9 cellular contexts compared by ENCODE assay signal in genomic region chr16:57800213-57801097, GRCh38. TPM values are rescaled to one million over a fixed set of nuclear protein-coding genes. Genes with fewer than 3 reads are reported as not detected.
DNase-seq lines count a peak whose midpoint lies in the region; ATAC-seq and TF ChIP-seq lines count a peak whose summit lies in the region.
"Had no signal": no experiment of that assay in that cellular context is flagged by ENCODE, and none has a peak within 500 bp of the region (broad histone marks: within the 10 kb centered on the region; RNA-seq: fewer than 3 reads in every experiment).

No MANE protein-coding gene starts in this region.

- ATAC-seq in SK-N-SH treated with all-trans-retinoic acid at 6 μM for 48 hours (no peak), GM19328 (IDR thresholded peaks at IDR 0.05; ENCODE audit: unreplicated experiment) (no peak)

- H3K4me2 ChIP-seq in SK-N-SH: peak overlapping the region; percentile 76

- peak overlapping the region; percentile 77 for H3K27ac Mint-ChIP-seq in type B pancreatic cell

- H3K27ac ChIP-seq in SK-N-SH (ENCODE audit: low read depth in 2 of 2, low read length in 1 of 2): peak overlapping the region in 1 of 2 experiments; percentile 85; a peak in 2 of 4 replicates
- peak overlapping the region; percentile 89 for H3K27ac ChIP-seq in mesodermal cell (ENCODE audit: low read depth, low read length, severe bottlenecking)

- no peak overlapping the region for H2AFZ ChIP-seq in SK-N-SH (ENCODE audit: low read depth)

- H4K20me1 ChIP-seq in SK-N-SH (ENCODE audit: insufficient read depth): peaks cover 47% of the 10 kb centered on the region

- H3K27me3 Mint-ChIP-seq in type B pancreatic cell: no peaks in the 10 kb centered on the region

- DNase-seq in SK-N-SH (peak; percentile 8), cardiac fibroblast (ENCODE audit: low read depth in 2 of 2) (no peak), type B pancreatic cell (ENCODE audit: extremely low spot score, unreplicated experiment) (no peak), mesenteric fat pad (ENCODE audit: low spot score) (no peak), hippocampal formation (lab: John Stamatoyannopoulos, UW) (no peak)
- DNase-seq: BE2C had no signal

- H3K9me3 Mint-ChIP-seq in type B pancreatic cell: no peaks in the 10 kb centered on the region

- CTCF ChIA-PET in SK-N-SH (lab: Yijun Ruan, JAX): interaction anchor here (0.5 to 2.1 kb wide), 6 partner anchors 13 to 384 kb away, joined by 3 to 8 read pairs (median 4); no protein-coding TSS in a partner anchor

- TF ChIP-seq CTCF in SK-N-SH (IDR thresholded peaks at IDR 0.05) (no peak), cardiac fibroblast (IDR thresholded peaks at IDR 0.05; ENCODE audit: low read depth, low read length) (no peak), type B pancreatic cell (conservative IDR thresholded peaks at IDR 0.05) (no peak)

- H3K4me3 ChIP-seq in SK-N-SH (ENCODE audit: low read depth in 2 of 2, low read length in 1 of 2) (peak overlapping the region; percentile 62 to 86; a peak in 3 of 4 replicates), cardiac fibroblast (replicated peaks in 1 of 2; ENCODE audit: low read depth in 2 of 2, low read length in 2 of 2) (peak overlapping the region; percentile 67 to 79), mesodermal cell (ENCODE audit: extremely low read depth, insufficient read depth, low read length, poor library complexity, severe bottlenecking) (peak overlapping the region; percentile 66)

- H3K27me3 ChIP-seq in SK-N-SH (ENCODE audit: insufficient read depth): no peaks in the 10 kb centered on the region
- H3K27me3 ChIP-seq: BE2C had no signal

- peaks cover 3% of the 10 kb centered on the region for H3F3A ChIP-seq in SK-N-SH (replicated peaks; ENCODE audit: insufficient read depth)

- no peak for TF ChIP-seq EP300 in SK-N-SH (IDR thresholded peaks at IDR 0.05; ENCODE audit: borderline replicate concordance in 1 of 2, low read depth in 1 of 2, low read length in 1 of 2)

- H3K4me1 Mint-ChIP-seq in type B pancreatic cell (ENCODE audit: unreplicated experiment): peaks cover 54% of the 10 kb centered on the region

- peaks cover 10 to 15% of the 10 kb centered on the region in 2 experiments for H3K36me3 ChIP-seq in SK-N-SH (replicated peaks in 1 of 2; ENCODE audit: control insufficient read depth in 1 of 2, insufficient read depth in 2 of 2, low read length in 1 of 2)
- H3K36me3 ChIP-seq in mesodermal cell (ENCODE audit: control insufficient read depth, insufficient read depth, low read length): peaks cover 19% of the 10 kb centered on the region
- H3K36me3 ChIP-seq: BE2C had no signal

- H3K9me3 ChIP-seq in SK-N-SH (no peaks in the 10 kb centered on the region), mesodermal cell (ENCODE audit: control insufficient read depth, low read length) (no peaks in the 10 kb centered on the region)
- H3K9me3 ChIP-seq: BE2C had no signal

- H3K9me2 ChIP-seq in SK-N-SH: no peaks in the 10 kb centered on the region

- H3K9ac ChIP-seq in SK-N-SH: peak overlapping the region; percentile 97

- TF ChIP-seq RAD21 in SK-N-SH (IDR thresholded peaks at IDR 0.05; ENCODE audit: low read length): no peak

- WGBS in SK-N-SH (ENCODE audit: low lambda C conversion rate): 70% methylated on average over 12 of the region's 12 CpGs
- WGBS in mesodermal cell (ENCODE audit: insufficient coverage in 2 of 2), 2 experiments: 65 to 79% methylated on average over 11 of the region's 12 CpGs

- H3K4me3 Mint-ChIP-seq in type B pancreatic cell: peak overlapping the region; percentile 85

- POLR2A ChIA-PET in SK-N-SH (lab: Yijun Ruan, JAX): no interaction called here

- H3K36me3 Mint-ChIP-seq in type B pancreatic cell: no peaks in the 10 kb centered on the region

- H3K4me1 ChIP-seq in SK-N-SH (ENCODE audit: control insufficient read depth in 1 of 2, insufficient read depth in 2 of 2, low read depth in 1 of 2, low read length in 1 of 2): peaks cover 29% of the 10 kb centered on the region in 2 experiments; a peak in 2 of 4 replicates
- peaks cover 56% of the 10 kb centered on the region for H3K4me1 ChIP-seq in mesodermal cell (ENCODE audit: control insufficient read depth, insufficient read depth, low read length, poor library complexity, severe bottlenecking)

- peaks cover 66% of the 10 kb centered on the region for H3K79me2 ChIP-seq in SK-N-SH (ENCODE audit: insufficient read depth)

TF ChIP-seq in SK-N-SH, 30 proteins besides CTCF, POLR2A, EP300 and RAD21 (continues in another document):
- TF ChIP-seq USF1 (IDR thresholded peaks at IDR 0.05; ENCODE audit: borderline replicate concordance, low read depth) (no peak), REST (IDR thresholded peaks at IDR 0.05; ENCODE audit: low read depth, low read length) (no peak), SIN3A (IDR thresholded peaks at IDR 0.05; ENCODE audit: borderline replicate concordance, low read depth, low read length) (no peak), POLR2AphosphoS5 (IDR thresholded peaks at IDR 0.05; ENCODE audit: low read depth, low read length) (no peak)

TF ChIP-seq in SK-N-SH treated with all-trans-retinoic acid at 6 μM for 48 hours, 23 proteins besides CTCF, POLR2A, EP300 and RAD21 (continues in another document):
- no peak for TF ChIP-seq PATZ1 (CRISPR knock-in tag; IDR thresholded peaks at IDR 0.05; ENCODE audit: borderline replicate concordance)
- no peak for TF ChIP-seq TCF4 (CRISPR knock-in tag; IDR thresholded peaks at IDR 0.05; ENCODE audit: borderline replicate concordance)
- TF ChIP-seq, protein P1, sequence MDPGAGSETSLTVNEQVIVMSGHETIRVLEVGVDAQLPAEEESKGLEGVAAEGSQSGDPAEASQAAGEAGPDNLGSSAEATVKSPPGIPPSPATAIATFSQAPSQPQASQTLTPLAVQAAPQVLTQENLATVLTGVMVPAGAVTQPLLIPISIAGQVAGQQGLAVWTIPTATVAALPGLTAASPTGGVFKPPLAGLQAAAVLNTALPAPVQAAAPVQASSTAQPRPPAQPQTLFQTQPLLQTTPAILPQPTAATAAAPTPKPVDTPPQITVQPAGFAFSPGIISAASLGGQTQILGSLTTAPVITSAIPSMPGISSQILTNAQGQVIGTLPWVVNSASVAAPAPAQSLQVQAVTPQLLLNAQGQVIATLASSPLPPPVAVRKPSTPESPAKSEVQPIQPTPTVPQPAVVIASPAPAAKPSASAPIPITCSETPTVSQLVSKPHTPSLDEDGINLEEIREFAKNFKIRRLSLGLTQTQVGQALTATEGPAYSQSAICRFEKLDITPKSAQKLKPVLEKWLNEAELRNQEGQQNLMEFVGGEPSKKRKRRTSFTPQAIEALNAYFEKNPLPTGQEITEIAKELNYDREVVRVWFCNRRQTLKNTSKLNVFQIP (CRISPR knock-in tag; IDR thresholded peaks at IDR 0.05; ENCODE audit: borderline replicate concordance, low read depth): no peak
- no peak for TF ChIP-seq ZC3H10 (CRISPR knock-in tag; IDR thresholded peaks at IDR 0.05)
- TF ChIP-seq ZNF565 (CRISPR knock-in tag; conservative IDR thresholded peaks at IDR 0.05; ENCODE audit: low read depth): no peak
- no peak for TF ChIP-seq CSDC2 (CRISPR knock-in tag; IDR thresholded peaks at IDR 0.05)
- TF ChIP-seq TSHZ2 (CRISPR knock-in tag; IDR thresholded peaks at IDR 0.05): no peak
- TF ChIP-seq SNAI2 (CRISPR knock-in tag; IDR thresholded peaks at IDR 0.05): no peak
- no peak for TF ChIP-seq ARNTL (CRISPR knock-in tag; IDR thresholded peaks at IDR 0.05; ENCODE audit: borderline replicate concordance, low read depth)

RNA-seq across cellular contexts. Expression of gene KIFC3, which starts 1.8 kb away (rescaled TPM):
- 65.4 and 68.0 TPM in 2 replicates for polyA plus RNA-seq in SK-N-SH (2012; rRNA removed)
- polyA plus RNA-seq in SK-N-SH (2012; cell fraction: cytosol; rRNA removed): 24.2 and 42.8 TPM in 2 replicates
- 132 and 135 TPM in 2 replicates for polyA plus RNA-seq in SK-N-SH (2012; cell fraction: nucleus; rRNA removed)
- 28.1 TPM for polyA plus RNA-seq in mesodermal cell (2013, experiment 1 of 2)
- polyA plus RNA-seq in mesodermal cell (2013, experiment 2 of 2): 20.3 TPM
- total RNA-seq in type B pancreatic cell (ENCODE audit: low replicate concordance) (27.3 and 48.4 TPM in 2 replicates), mesenteric fat pad (62.3 TPM)
